9 cellular contexts compared by ENCODE assay signal in genomic region chr10:87861034-87861433, GRCh38. TPM values are rescaled to one million over a fixed set of nuclear protein-coding genes. Genes with fewer than 3 reads are reported as not detected.
DNase-seq lines count a peak whose midpoint lies in the region; ATAC-seq, FAIRE-seq and TF ChIP-seq lines count a peak whose summit lies in the region.
"Had no signal": no experiment of that assay in that cellular context is flagged by ENCODE, and none has a peak within 500 bp of the region (broad histone marks: within the 10 kb centered on the region; RNA-seq: fewer than 3 reads in every experiment).

No MANE protein-coding gene starts in this region.

- H3K4me3 ChIP-seq in HepG2 (replicated peaks in 1 of 3; ENCODE audit: insufficient read depth in 1 of 3, low read depth in 2 of 3, low read length in 3 of 3) (peak overlapping the region; percentile 65 to 94 (median 80)), transverse colon (peak overlapping the region in 1 of 4 donors; percentile 74)

- no peaks in the 10 kb centered on the region; a peak in 1 of 5 replicates for H3K27me3 ChIP-seq in HepG2 (ENCODE audit: control insufficient read depth in 1 of 2, insufficient read depth in 2 of 2, low read length in 2 of 2)
- H3K27me3 ChIP-seq in transverse colon, result no peaks in the 10 kb centered on the region

- H3K4me1 ChIP-seq in HepG2 (ENCODE audit: insufficient read depth, low read length) (peaks cover 13% of the 10 kb centered on the region), transverse colon (peaks cover 0 to 17% (median 10%) of the 10 kb centered on the region in 4 donors)

- DNase-seq in activated naive CD4-positive, alpha-beta T cell treated with anti-CD3 and anti-CD28 coated beads for 36 hours, result no peak
- no peak for DNase-seq in activated naive CD4-positive, alpha-beta T cell treated with anti-CD3 and anti-CD28 coated beads, Interleukin-2, amount 50 U/mL, for 16 hours
- no peak for DNase-seq in activated T-helper 2 cell treated with anti-CD3 and anti-CD28 coated beads, Interferon-gamma antibody, Interleukin-2, Interleukin-4, amounts not matched to agents 10 μg/mL and 5 μg/mL and 100 μg/mL, durations not matched to agents 14 hours and 24 hours and 36 hours (ENCODE audit: low spot score)
- DNase-seq in HepG2 (ENCODE audit: low spot score) (no peak), transverse colon (no peak), RKO (ENCODE audit: low spot score) (no peak)
- DNase-seq in stimulated activated CD4-positive, alpha-beta T cell treated with anti-CD3 and anti-CD28 coated beads, Interleukin-12 subunit alpha, Interleukin-12 subunit beta, amount 100 ng/mL, for 4 hours, result no peak
- DNase-seq: SHP77 treated with DMSO at 0.1 percent for 48 hours had no signal

- H3K4me1 Mint-ChIP-seq in activated naive CD4-positive, alpha-beta T cell treated with anti-CD3 and anti-CD28 coated beads for 36 hours (ENCODE audit: low read depth), result peaks cover 27% of the 10 kb centered on the region
- H3K4me1 Mint-ChIP-seq in activated T-helper 2 cell treated with anti-CD3 and anti-CD28 coated beads, Interferon-gamma antibody, Interleukin-2, Interleukin-4, amounts not matched to agents 10 μg/mL and 5 μg/mL and 100 μg/mL, durations not matched to agents 14 hours and 24 hours and 36 hours (ENCODE audit: low read depth), result peaks cover 22% of the 10 kb centered on the region

- TF ChIP-seq EP300 in HepG2 (IDR thresholded peaks at IDR 0.05; ENCODE audit: low read depth in 2 of 2, low read length in 2 of 2) (no peak), HepG2 (CRISPR knock-in tag; IDR thresholded peaks at IDR 0.05; ENCODE audit: borderline replicate concordance) (no peak), transverse colon (IDR thresholded peaks at IDR 0.05; ENCODE audit: low read depth) (no peak)

- ATAC-seq in HepG2, result no peak
- no peak for ATAC-seq in HG02623 (IDR thresholded peaks at IDR 0.05; ENCODE audit: unreplicated experiment)

- TF ChIP-seq POLR2A in HepG2 (IDR thresholded peaks at IDR 0.05; ENCODE audit: insufficient read depth in 1 of 2, low read depth in 2 of 2, low read length in 2 of 2), result no peak
- no peak for TF ChIP-seq POLR2A in transverse colon (IDR thresholded peaks at IDR 0.05)

- intact Hi-C loops in activated naive CD4-positive, alpha-beta T cell treated with anti-CD3 and anti-CD28 coated beads for 36 hours (cut with micrococcal nuclease), result loop anchor here (1.0 to 5.0 kb wide), 9 partner anchors 166 to 1021 kb away; partner anchors contain the start of genes PAPSS2 and STAMBPL1
- intact Hi-C loops in activated T-helper 2 cell treated with anti-CD3 and anti-CD28 coated beads, Interferon-gamma antibody, Interleukin-2, Interleukin-4, amounts not matched to agents 10 μg/mL and 5 μg/mL and 100 μg/mL, durations not matched to agents 14 hours and 24 hours and 36 hours (cut with micrococcal nuclease), result loop anchor here (2.0 to 5.0 kb wide), 6 partner anchors 66 to 1339 kb away; partner anchors contain the start of genes STAMBPL1 and WAPL
- intact Hi-C loops in HepG2 (cut with micrococcal nuclease; ENCODE audit: unreplicated experiment) (no loop called here), transverse colon (cut with DNase I; ENCODE audit: low total_unique reads) (no loop called here)

- peaks cover 3% of the 10 kb centered on the region for H3K27me3 Mint-ChIP-seq in activated naive CD4-positive, alpha-beta T cell treated with anti-CD3 and anti-CD28 coated beads for 36 hours (ENCODE audit: low read depth)
- no peaks in the 10 kb centered on the region for H3K27me3 Mint-ChIP-seq in activated T-helper 2 cell treated with anti-CD3 and anti-CD28 coated beads, Interferon-gamma antibody, Interleukin-2, Interleukin-4, amounts not matched to agents 10 μg/mL and 5 μg/mL and 100 μg/mL, durations not matched to agents 14 hours and 24 hours and 36 hours (ENCODE audit: low read depth)

- no TSS peak for BruUV-seq in HepG2 (replicated peaks; lab: Mats Ljungman, UMichigan)

- no peaks in the 10 kb centered on the region for H3K9me3 Mint-ChIP-seq in activated naive CD4-positive, alpha-beta T cell treated with anti-CD3 and anti-CD28 coated beads for 36 hours
- H3K9me3 Mint-ChIP-seq in activated T-helper 2 cell treated with anti-CD3 and anti-CD28 coated beads, Interferon-gamma antibody, Interleukin-2, Interleukin-4, amounts not matched to agents 10 μg/mL and 5 μg/mL and 100 μg/mL, durations not matched to agents 14 hours and 24 hours and 36 hours, result no peaks in the 10 kb centered on the region

- CTCF ChIA-PET in activated naive CD4-positive, alpha-beta T cell treated with anti-CD3 and anti-CD28 coated beads for 36 hours (lab: Charles Lee), result interaction anchor here (0.6 to 3.6 kb wide), 14 partner anchors 42 to 691 kb away, joined by 3 to 14 read pairs (median 4); no protein-coding TSS in a partner anchor
- CTCF ChIA-PET in HepG2 (lab: Yijun Ruan, JAX; ENCODE audit: low intra/inter-chr PET ratio, low total read pairs), result interaction anchor here (0.9 to 1.3 kb wide), 2 partner anchors 253 to 528 kb away, joined by 3 to 5 read pairs; no protein-coding TSS in a partner anchor

- POLR2A ChIA-PET in HepG2 (lab: Yijun Ruan, JAX), result interaction anchor here (0.9 to 3.6 kb wide), 9 partner anchors 12 to 526 kb away, joined by 3 to 31 read pairs (median 7); partner anchors contain the start of genes ATAD1 and MINPP1

- H3K27ac ChIP-seq in HepG2 (ENCODE audit: extremely low read length, insufficient read depth, low read length) (peak overlapping the region; percentile 88), transverse colon (peak overlapping the region; percentile 93 to 100 (median 98))

- in situ Hi-C loops in HepG2 (cut with HindIII; ENCODE audit: extremely low pct_ligation_motif_present, low pct_unique_long_range_greater_than_20kb) (loop anchor here (5.0 kb wide), 2 partner anchors 251 to 526 kb away; no protein-coding TSS in a partner anchor), transverse colon (cut with MboI; ENCODE audit: low pct_ligation_motif_present in 1 of 4, low pct_unique_long_range_greater_than_20kb in 1 of 4, low sequenced_read_pairs in 3 of 4) (loop anchor here (10.0 to 25.0 kb wide), 4 partner anchors 251 to 526 kb away; no protein-coding TSS in a partner anchor)

- peak overlapping the region; percentile 82 for H3K9ac ChIP-seq in HepG2 (ENCODE audit: insufficient read depth, low read depth, low read length)

- peaks cover 5% of the 10 kb centered on the region for H3K36me3 Mint-ChIP-seq in activated naive CD4-positive, alpha-beta T cell treated with anti-CD3 and anti-CD28 coated beads for 36 hours (ENCODE audit: low read depth)
- peaks cover 18% of the 10 kb centered on the region for H3K36me3 Mint-ChIP-seq in activated T-helper 2 cell treated with anti-CD3 and anti-CD28 coated beads, Interferon-gamma antibody, Interleukin-2, Interleukin-4, amounts not matched to agents 10 μg/mL and 5 μg/mL and 100 μg/mL, durations not matched to agents 14 hours and 24 hours and 36 hours (ENCODE audit: low read depth)

- H3K4me2 ChIP-seq in HepG2 (ENCODE audit: low read depth, low read length), result peak overlapping the region; percentile 97

- peaks cover 17% of the 10 kb centered on the region for H4K20me1 ChIP-seq in HepG2 (ENCODE audit: insufficient read depth, low read length)

- no peak for FAIRE-seq in HepG2 (lab: Jason Lieb, UNC)

- peaks cover 20% of the 10 kb centered on the region for H3K79me2 ChIP-seq in HepG2 (ENCODE audit: insufficient read depth, low read length)

- peak overlapping the region; percentile 96 for H3K4me3 Mint-ChIP-seq in activated naive CD4-positive, alpha-beta T cell treated with anti-CD3 and anti-CD28 coated beads for 36 hours
- peak overlapping the region; percentile 98 for H3K4me3 Mint-ChIP-seq in activated T-helper 2 cell treated with anti-CD3 and anti-CD28 coated beads, Interferon-gamma antibody, Interleukin-2, Interleukin-4, amounts not matched to agents 10 μg/mL and 5 μg/mL and 100 μg/mL, durations not matched to agents 14 hours and 24 hours and 36 hours (ENCODE audit: low read depth)

- TF ChIP-seq RAD21 in HepG2 (CRISPR knock-in tag; IDR thresholded peaks at IDR 0.05), result no peak

- no peaks in the 10 kb centered on the region for H3K9me3 ChIP-seq in HepG2 (ENCODE audit: low read length)
- no peaks in the 10 kb centered on the region for H3K9me3 ChIP-seq in transverse colon

- TF ChIP-seq CTCF in HepG2 (CRISPR knock-in tag; IDR thresholded peaks at IDR 0.05) (no peak), transverse colon (IDR thresholded peaks at IDR 0.05) (no peak)

- no peak overlapping the region for H3K27ac Mint-ChIP-seq in activated naive CD4-positive, alpha-beta T cell treated with anti-CD3 and anti-CD28 coated beads for 36 hours
- no peak overlapping the region for H3K27ac Mint-ChIP-seq in activated T-helper 2 cell treated with anti-CD3 and anti-CD28 coated beads, Interferon-gamma antibody, Interleukin-2, Interleukin-4, amounts not matched to agents 10 μg/mL and 5 μg/mL and 100 μg/mL, durations not matched to agents 14 hours and 24 hours and 36 hours

- H2AFZ ChIP-seq in HepG2 (ENCODE audit: low read length), result peak overlapping the region; percentile 67

- 3% methylated on average over 4 of the region's 4 CpGs for WGBS in HepG2 (ENCODE audit: low lambda C conversion rate)
- WGBS in transverse colon (ENCODE audit: low coverage in 1 of 2), 2 donors, result 35 to 44% methylated on average over 3 to 4 of the region's 4 CpGs

- H3K36me3 ChIP-seq in HepG2 (replicated peaks in 1 of 2; ENCODE audit: control insufficient read depth in 1 of 2, insufficient read depth in 2 of 2, low read length in 2 of 2) (no peaks in the 10 kb centered on the region), transverse colon (no peaks in the 10 kb centered on the region)

RNA-seq across cellular contexts. Expression of gene KLLN, which starts 2.3 kb away (rescaled TPM):
- under 1 TPM; 0.17 to 0.21 TPM for total RNA-seq in activated naive CD4-positive, alpha-beta T cell treated with anti-CD3 and anti-CD28 coated beads for 36 hours
- total RNA-seq in activated T-helper 2 cell treated with anti-CD3 and anti-CD28 coated beads, Interferon-gamma antibody, Interleukin-2, Interleukin-4, amounts not matched to agents 10 μg/mL and 5 μg/mL and 100 μg/mL, durations not matched to agents 14 hours and 24 hours and 36 hours, result 0.55 and 0.64 TPM in 2 replicates
- total RNA-seq in HepG2 (2016; rRNA removed; fragmentation: Illumina TruSeq; extraction: Trizol) (0.39 and 0.44 TPM in 2 replicates), transverse colon (under 1 TPM in 3 of 4 donors, not detected in 1; 0.79 to 1.00 (median 0.82) TPM)
- 0.53 and 0.61 TPM in 2 replicates for total RNA-seq in HepG2 (2016; cell fraction: cytosol; rRNA removed; fragmentation: Illumina TruSeq; extraction: Trizol; ENCODE audit: low read depth)
- total RNA-seq in HepG2 (2016; cell fraction: insoluble cytoplasmic fraction; rRNA removed; fragmentation: Illumina TruSeq; extraction: Trizol), result 0.45 and 0.46 TPM in 2 replicates
- 0.68 and 0.76 TPM in 2 replicates for total RNA-seq in HepG2 (2016; cell fraction: membrane; rRNA removed; fragmentation: Illumina TruSeq; extraction: Trizol)
- 0.56 and 0.63 TPM in 2 replicates for total RNA-seq in HepG2 (2016; cell fraction: nucleus; rRNA removed; fragmentation: Illumina TruSeq; extraction: Trizol)
- polyA plus RNA-seq in HepG2 (2011; rRNA removed), result 0.08 and 0.12 TPM in 2 replicates
- polyA plus RNA-seq in HepG2 (2011; cell fraction: cytosol; rRNA removed), result 0.12 and 0.14 TPM in 2 replicates
- 0.19 and 0.23 TPM in 2 replicates for polyA plus RNA-seq in HepG2 (2011; cell fraction: nucleus; rRNA removed)
- 0.15 and 0.34 TPM in 2 replicates for polyA plus RNA-seq in HepG2 (2012)
- polyA plus RNA-seq in HepG2 (2016; cell fraction: cytosol; fragmentation: Illumina TruSeq; extraction: Trizol; ENCODE audit: low read depth), result 0.06 and 0.10 TPM in 2 replicates
- 0.38 and 0.51 TPM in 2 replicates for polyA plus RNA-seq in HepG2 (2016; cell fraction: insoluble cytoplasmic fraction; fragmentation: Illumina TruSeq; extraction: Trizol; ENCODE audit: low read depth)
- 0.28 and 0.29 TPM in 2 replicates for polyA plus RNA-seq in HepG2 (2016; cell fraction: membrane; fragmentation: Illumina TruSeq; extraction: Trizol; ENCODE audit: low read depth)
- 0.27 TPM in 2 replicates for polyA plus RNA-seq in HepG2 (2016; cell fraction: nucleus; fragmentation: Illumina TruSeq; extraction: Trizol; ENCODE audit: insufficient read depth, low read depth)
- polyA minus RNA-seq in HepG2 (2011; rRNA and poly(A)+ RNA removed; ENCODE audit: low replicate concordance), result 0.64 and 3.7 TPM in 2 replicates
- polyA minus RNA-seq in HepG2 (2011; cell fraction: cytosol; rRNA and poly(A)+ RNA removed), result 0.20 and 0.35 TPM in 2 replicates
- polyA minus RNA-seq in HepG2 (2011; cell fraction: nucleus; rRNA and poly(A)+ RNA removed), result 0.75 and 1.0 TPM in 2 replicates

RNA-seq across cellular contexts. Expression of gene PTEN, which starts 2.4 kb away (rescaled TPM):
- 10 to 100 TPM; 30.4 to 34.9 TPM for total RNA-seq in activated naive CD4-positive, alpha-beta T cell treated with anti-CD3 and anti-CD28 coated beads for 36 hours
- 48.5 and 53.5 TPM in 2 replicates for total RNA-seq in activated T-helper 2 cell treated with anti-CD3 and anti-CD28 coated beads, Interferon-gamma antibody, Interleukin-2, Interleukin-4, amounts not matched to agents 10 μg/mL and 5 μg/mL and 100 μg/mL, durations not matched to agents 14 hours and 24 hours and 36 hours
- total RNA-seq in HepG2 (2016; rRNA removed; fragmentation: Illumina TruSeq; extraction: Trizol), result 53.4 and 61.3 TPM in 2 replicates
- total RNA-seq in HepG2 (2016; cell fraction: cytosol; rRNA removed; fragmentation: Illumina TruSeq; extraction: Trizol; ENCODE audit: low read depth), result 82.4 and 88.0 TPM in 2 replicates
- 47.2 and 66.2 TPM in 2 replicates for total RNA-seq in HepG2 (2016; cell fraction: insoluble cytoplasmic fraction; rRNA removed; fragmentation: Illumina TruSeq; extraction: Trizol)
- total RNA-seq in HepG2 (2016; cell fraction: membrane; rRNA removed; fragmentation: Illumina TruSeq; extraction: Trizol), result 81.1 and 107 TPM in 2 replicates
- total RNA-seq in HepG2 (2016; cell fraction: nucleus; rRNA removed; fragmentation: Illumina TruSeq; extraction: Trizol), result 127 and 136 TPM in 2 replicates
- polyA plus RNA-seq in HepG2 (2011; rRNA removed), result 21.4 and 30.3 TPM in 2 replicates
- 7.0 and 9.2 TPM in 2 replicates for polyA plus RNA-seq in HepG2 (2011; cell fraction: cytosol; rRNA removed)
- 16.9 and 17.8 TPM in 2 replicates for polyA plus RNA-seq in HepG2 (2011; cell fraction: nucleus; rRNA removed)
- polyA plus RNA-seq in HepG2 (2012), result 34.8 and 38.6 TPM in 2 replicates
- polyA plus RNA-seq in HepG2 (2016; cell fraction: cytosol; fragmentation: Illumina TruSeq; extraction: Trizol; ENCODE audit: low read depth), result 34.1 and 35.2 TPM in 2 replicates
- 41.9 and 43.9 TPM in 2 replicates for polyA plus RNA-seq in HepG2 (2016; cell fraction: insoluble cytoplasmic fraction; fragmentation: Illumina TruSeq; extraction: Trizol; ENCODE audit: low read depth)
- polyA plus RNA-seq in HepG2 (2016; cell fraction: membrane; fragmentation: Illumina TruSeq; extraction: Trizol; ENCODE audit: low read depth), result 60.0 and 64.3 TPM in 2 replicates
- polyA plus RNA-seq in HepG2 (2016; cell fraction: nucleus; fragmentation: Illumina TruSeq; extraction: Trizol; ENCODE audit: insufficient read depth, low read depth), result 62.6 and 63.9 TPM in 2 replicates
- 18.6 and 85.7 TPM in 2 replicates for polyA minus RNA-seq in HepG2 (2011; rRNA and poly(A)+ RNA removed; ENCODE audit: low replicate concordance)
- polyA minus RNA-seq in HepG2 (2011; cell fraction: cytosol; rRNA and poly(A)+ RNA removed), result 43.6 and 59.8 TPM in 2 replicates
- 255 and 302 TPM in 2 replicates for polyA minus RNA-seq in HepG2 (2011; cell fraction: nucleus; rRNA and poly(A)+ RNA removed)
- total RNA-seq in transverse colon, result 100 to 1,000 TPM in 3 of 4 donors, 10 to 100 TPM in 1; 78.6 to 184 (median 129) TPM

RNA-seq across cellular contexts. Expression of gene ATAD1, which starts 43.0 kb away (rescaled TPM):
- total RNA-seq in activated naive CD4-positive, alpha-beta T cell treated with anti-CD3 and anti-CD28 coated beads for 36 hours, result 10 to 100 TPM; 47.4 to 53.7 TPM
- 43.4 and 50.2 TPM in 2 replicates for total RNA-seq in activated T-helper 2 cell treated with anti-CD3 and anti-CD28 coated beads, Interferon-gamma antibody, Interleukin-2, Interleukin-4, amounts not matched to agents 10 μg/mL and 5 μg/mL and 100 μg/mL, durations not matched to agents 14 hours and 24 hours and 36 hours
- 23.2 and 28.2 TPM in 2 replicates for total RNA-seq in HepG2 (2016; rRNA removed; fragmentation: Illumina TruSeq; extraction: Trizol)
- 4.1 and 4.4 TPM in 2 replicates for total RNA-seq in HepG2 (2016; cell fraction: cytosol; rRNA removed; fragmentation: Illumina TruSeq; extraction: Trizol; ENCODE audit: low read depth)
- total RNA-seq in HepG2 (2016; cell fraction: insoluble cytoplasmic fraction; rRNA removed; fragmentation: Illumina TruSeq; extraction: Trizol), result 20.5 and 28.2 TPM in 2 replicates
- 9.8 and 11.6 TPM in 2 replicates for total RNA-seq in HepG2 (2016; cell fraction: membrane; rRNA removed; fragmentation: Illumina TruSeq; extraction: Trizol)
- total RNA-seq in HepG2 (2016; cell fraction: nucleus; rRNA removed; fragmentation: Illumina TruSeq; extraction: Trizol), result 31.5 and 36.1 TPM in 2 replicates
- polyA plus RNA-seq in HepG2 (2011; rRNA removed), result 13.2 and 14.9 TPM in 2 replicates
- 5.7 and 10.9 TPM in 2 replicates for polyA plus RNA-seq in HepG2 (2011; cell fraction: cytosol; rRNA removed)
- 9.2 and 13.6 TPM in 2 replicates for polyA plus RNA-seq in HepG2 (2011; cell fraction: nucleus; rRNA removed)
- polyA plus RNA-seq in HepG2 (2012), result 28.9 and 35.5 TPM in 2 replicates
- 1.4 and 1.9 TPM in 2 replicates for polyA plus RNA-seq in HepG2 (2016; cell fraction: cytosol; fragmentation: Illumina TruSeq; extraction: Trizol; ENCODE audit: low read depth)
- polyA plus RNA-seq in HepG2 (2016; cell fraction: insoluble cytoplasmic fraction; fragmentation: Illumina TruSeq; extraction: Trizol; ENCODE audit: low read depth), result 15.9 and 16.5 TPM in 2 replicates
- polyA plus RNA-seq in HepG2 (2016; cell fraction: membrane; fragmentation: Illumina TruSeq; extraction: Trizol; ENCODE audit: low read depth), result 5.1 and 5.7 TPM in 2 replicates
- 35.9 and 37.6 TPM in 2 replicates for polyA plus RNA-seq in HepG2 (2016; cell fraction: nucleus; fragmentation: Illumina TruSeq; extraction: Trizol; ENCODE audit: insufficient read depth, low read depth)
- 8.2 and 36.0 TPM in 2 replicates for polyA minus RNA-seq in HepG2 (2011; rRNA and poly(A)+ RNA removed; ENCODE audit: low replicate concordance)
- polyA minus RNA-seq in HepG2 (2011; cell fraction: cytosol; rRNA and poly(A)+ RNA removed), result 15.2 and 18.0 TPM in 2 replicates
- polyA minus RNA-seq in HepG2 (2011; cell fraction: nucleus; rRNA and poly(A)+ RNA removed), result 45.7 and 51.8 TPM in 2 replicates
- 10 to 100 TPM in 3 of 4 donors, 1 to 10 TPM in 1; 8.6 to 43.5 (median 35.8) TPM for total RNA-seq in transverse colon

Comparison
In these comparisons a context has a peak if more than half of its experiments do, and no peak if none do; other contexts are left out.
1. intact Hi-C loops: an anchor here in activated naive CD4-positive, alpha-beta T cell treated with anti-CD3 and anti-CD28 coated beads for 36 hours (1.0 to 5.0 kb wide) and activated T-helper 2 cell treated with anti-CD3 and anti-CD28 coated beads, Interferon-gamma antibody, Interleukin-2, Interleukin-4, amounts not matched to agents 10 μg/mL and 5 μg/mL and 100 μg/mL, durations not matched to agents 14 hours and 24 hours and 36 hours (2.0 to 5.0 kb wide); none called in HepG2 and transverse colon.